19 cellular contexts compared by ENCODE assay signal in genomic region chrX:16187024-16187698, GRCh38. TPM values are rescaled to one million over a fixed set of nuclear protein-coding genes. Genes with fewer than 3 reads are reported as not detected.
A peak's percentile ranks its signal among the peaks of the same experiment; 100 is the strongest.
DNase-seq lines count a peak whose midpoint lies in the region; ATAC-seq, FAIRE-seq and TF ChIP-seq lines count a peak whose summit lies in the region.
"Had no signal": no experiment of that assay in that cellular context is flagged by ENCODE, and none has a peak within 500 bp of the region (broad histone marks: within the 10 kb centered on the region; RNA-seq: fewer than 3 reads in every experiment).

No MANE protein-coding gene starts in this region.

- no peak overlapping the region for H4K5ac ChIP-seq in H9 (ENCODE audit: insufficient read length, low read depth, low read length)

- H2AFZ ChIP-seq in H9 (ENCODE audit: low read length) = no peak overlapping the region
- no peak overlapping the region for H2AFZ ChIP-seq in PC-3 (ENCODE audit: low read length)

- no peak overlapping the region for H3K23ac ChIP-seq in H9 (ENCODE audit: insufficient read length, low read depth, low read length)

- H3K18ac ChIP-seq in H9 (ENCODE audit: insufficient read length, low read depth, low read length) = no peak overlapping the region

- H3K27ac ChIP-seq in H9 (ENCODE audit: insufficient read length, low read depth, low read length) = peak overlapping the region; percentile 96
- 0 out of 2 replicates have a peak overlapping the region, but pooled peaks have one; percentile 84 for H3K27ac ChIP-seq in PC-3 (ENCODE audit: low read length)

- no peak overlapping the region for H2BK5ac ChIP-seq in H9 (ENCODE audit: insufficient read length, low read length)

- WGBS in H9 (ENCODE audit: extremely low coverage, insufficient read length, low lambda C conversion rate) = no CpG with 5 or more reads among the region's 4 CpGs

- peaks cover 6 to 18% of the 10 kb centered on the region in 2 experiments for H3K9me3 Mint-ChIP-seq in H9
- no peaks in the 10 kb centered on the region for H3K9me3 Mint-ChIP-seq in neural crest cell
- H3K9me3 Mint-ChIP-seq: CD4-positive, alpha-beta memory T cell had no signal

- CTCF ChIA-PET in PC-3 (lab: Charles Lee) = no interaction called here

- H3K4me3 ChIP-seq in PC-3 (ENCODE audit: low read length) = no peak overlapping the region
- H3K4me3 ChIP-seq in fibroblast of mammary gland (ENCODE audit: control insufficient read depth, low read depth, low read length) = no peak overlapping the region
- H3K4me3 ChIP-seq: HAP-1, MG63 had no signal

- ATAC-seq in PC-3 = no peak
- ATAC-seq in HG02798 (IDR thresholded peaks at IDR 0.05; ENCODE audit: poor library complexity, unreplicated experiment) = no peak
- no peak for ATAC-seq in GM21786 (IDR thresholded peaks at IDR 0.05; ENCODE audit: unreplicated experiment)

- H2BK15ac ChIP-seq in H9 (ENCODE audit: low read depth, low read length) = no peak overlapping the region

- peaks cover 2% of the 10 kb centered on the region; the same call in 1 of the 2 replicates for H3K36me3 ChIP-seq in PC-3 (ENCODE audit: low read depth, low read length)
- H3K36me3 ChIP-seq: BE2C, HAP-1, MG63 had no signal

- no peak overlapping the region for H4K91ac ChIP-seq in H9 (ENCODE audit: insufficient read length, low read depth, low read length)

- H3K9ac ChIP-seq in H9 (ENCODE audit: extremely low read depth, insufficient read length, low read length) (no peak overlapping the region), PC-3 (ENCODE audit: low read length) (no peak overlapping the region)

- no peak overlapping the region for H3K14ac ChIP-seq in H9 (ENCODE audit: insufficient read depth, low read length)

- no peaks in the 10 kb centered on the region for H3K9me2 ChIP-seq in PC-3 (replicated peaks; ENCODE audit: low read length)

- H3K4me1 ChIP-seq in H9 (ENCODE audit: insufficient read depth, low read length) (peaks cover 21% of the 10 kb centered on the region), PC-3 (ENCODE audit: insufficient read depth, low read length) (peaks cover 39% of the 10 kb centered on the region)
- H3K4me1 ChIP-seq: BE2C had no signal

- no TSS peak for BruUV-seq in PC-3 (replicated peaks; lab: Mats Ljungman, UMichigan)

- H3K4me3 Mint-ChIP-seq in H9 = peak overlapping the region in 1 of 2 experiments; percentile 11; a peak in 2 of 5 replicates
- no peak overlapping the region for H3K4me3 Mint-ChIP-seq in neural crest cell
- H3K4me3 Mint-ChIP-seq: CD4-positive, alpha-beta memory T cell had no signal

- no peak overlapping the region for H2AK5ac ChIP-seq in H9 (ENCODE audit: insufficient read length, low read length)

- H3K79me2 ChIP-seq in H9 (ENCODE audit: insufficient read depth, low read length) (no peaks in the 10 kb centered on the region), PC-3 (ENCODE audit: low read length) (no peaks in the 10 kb centered on the region)

- H3K56ac ChIP-seq in H9 (ENCODE audit: insufficient read length, low read depth, low read length) = no peak overlapping the region

- H3K4me2 ChIP-seq in H9 (ENCODE audit: insufficient read depth, insufficient read length, low read length) (peak overlapping the region; percentile 19), PC-3 (ENCODE audit: low read length) (no peak overlapping the region)

- intact Hi-C loops in PC-3 (cut with micrococcal nuclease) = loop anchor here (2.0 kb wide), 1 partner anchor 62 kb away; no protein-coding TSS in a partner anchor

- TF ChIP-seq CTCF in H9 (conservative IDR thresholded peaks at IDR 0.05) (no peak), PC-3 (conservative IDR thresholded peaks at IDR 0.05; ENCODE audit: low read depth, low read length) (no peak), fibroblast of mammary gland (conservative IDR thresholded peaks at IDR 0.05; ENCODE audit: control insufficient read depth, insufficient read depth, low read depth, low read length) (no peak), neural crest cell (conservative IDR thresholded peaks at IDR 0.05) (no peak)

- FAIRE-seq in GM19239 (lab: Jason Lieb, UNC) = no peak

- no peak overlapping the region for H3K4ac ChIP-seq in H9 (ENCODE audit: low read depth, low read length)

- H3K27me3 Mint-ChIP-seq in H9 (ENCODE audit: low read depth) (no peaks in the 10 kb centered on the region; the same call in 1 of the 2 replicates), neural crest cell (ENCODE audit: low read depth) (peaks cover 15% of the 10 kb centered on the region)

- H3K79me1 ChIP-seq in H9 (ENCODE audit: insufficient read depth, low read depth, low read length, poor library complexity, severe bottlenecking) = no peaks in the 10 kb centered on the region

- H2BK12ac ChIP-seq in H9 (ENCODE audit: insufficient read length, low read depth, low read length) = no peak overlapping the region

- POLR2A ChIA-PET in PC-3 (lab: Charles Lee; ENCODE audit: unreplicated experiment) = no interaction called here

- no peak overlapping the region for H2BK120ac ChIP-seq in H9 (ENCODE audit: low read depth, low read length, poor library complexity, severe bottlenecking)

- no peak overlapping the region for H3T11ph ChIP-seq in H9 (ENCODE audit: low read length)

- peaks cover 61 to 79% of the 10 kb centered on the region in 2 experiments for H3K4me1 Mint-ChIP-seq in H9
- H3K4me1 Mint-ChIP-seq in neural crest cell = peaks cover 10% of the 10 kb centered on the region
- H3K4me1 Mint-ChIP-seq: CD4-positive, alpha-beta memory T cell had no signal

- no peaks in the 10 kb centered on the region for H3K23me2 ChIP-seq in H9 (ENCODE audit: insufficient read length, low read depth, low read length, poor library complexity, severe bottlenecking)

- H4K8ac ChIP-seq in H9 (replicated peaks; ENCODE audit: insufficient read length, low read depth, low read length) = no peak overlapping the region

- H4K20me1 ChIP-seq in H9 (ENCODE audit: control insufficient read depth, insufficient read depth, insufficient read length) (no peaks in the 10 kb centered on the region), PC-3 (ENCODE audit: low read length) (no peaks in the 10 kb centered on the region)

- no peak overlapping the region for H2BK20ac ChIP-seq in H9 (ENCODE audit: low read depth, low read length, poor library complexity, severe bottlenecking)

- H3K36me3 Mint-ChIP-seq in H9 (ENCODE audit: insufficient read depth in 1 of 3, low read depth in 3 of 3) (peaks cover 13 to 16% (median 15%) of the 10 kb centered on the region in 3 experiments), neural crest cell (ENCODE audit: low read depth) (no peaks in the 10 kb centered on the region)
- H3K36me3 Mint-ChIP-seq: CD4-positive, alpha-beta memory T cell had no signal

- DNase-seq in H9 (no peak), PC-3 (peak; percentile 26), fibroblast of mammary gland (ENCODE audit: low read depth) (peak; percentile 1), neural crest cell (ENCODE audit: low read depth, low spot score) (no peak), GM19239 (ENCODE audit: insufficient read length, low spot score) (no peak)
- DNase-seq: BE2C; CD4-positive, alpha-beta memory T cell; DND-41; KBM-7; MG63; NCI-H1105 treated with DMSO at 0.1 percent for 48 hours; NCI-H187 treated with DMSO at 0.1 percent for 48 hours; NCI-H2171; NCI-H510A; NCI-H82 had no signal

- H3K27ac Mint-ChIP-seq in H9 (peak overlapping the region; percentile 89 to 97 (median 97)), neural crest cell (ENCODE audit: unreplicated experiment) (peak overlapping the region; percentile 38)
- H3K27ac Mint-ChIP-seq: CD4-positive, alpha-beta memory T cell had no signal

- no peaks in the 10 kb centered on the region for H3K9me3 ChIP-seq in H9 (ENCODE audit: control insufficient read depth, low read depth, low read length)
- no peaks in the 10 kb centered on the region for H3K9me3 ChIP-seq in PC-3 (ENCODE audit: low read length)
- H3K9me3 ChIP-seq: BE2C, HAP-1 had no signal

- no peaks in the 10 kb centered on the region for H3F3A ChIP-seq in PC-3 (ENCODE audit: low read length, unreplicated experiment)

- no peaks in the 10 kb centered on the region for H3K27me3 ChIP-seq in H9 (ENCODE audit: insufficient read depth, low read length)
- H3K27me3 ChIP-seq in PC-3 (ENCODE audit: low read length) = no peaks in the 10 kb centered on the region
- H3K27me3 ChIP-seq: BE2C, MG63 had no signal

RNA-seq across cellular contexts. Expression of gene MAGEB17, which starts 19.9 kb away (rescaled TPM):
- total RNA-seq in H9 (2021) = 0.66 and 0.74 TPM in 2 replicates
- 0.58 and 0.87 TPM in 2 replicates for total RNA-seq in PC-3 (2014; rRNA removed)
- 0.30 TPM in 1 of 2 replicates, not detected in the other for total RNA-seq in neural crest cell
- total RNA-seq: CD4-positive, alpha-beta memory T cell; HT-29 had no signal

Comparison
In these comparisons a context has a peak if more than half of its experiments do, and no peak if none do; other contexts are left out.
1. DNase-seq: peak in PC-3 (single experiment) and fibroblast of mammary gland (single experiment); none in H9 (single experiment), neural crest cell (single experiment) and GM19239 (single experiment).